26 cellular contexts compared by ENCODE assay signal in genomic region chr13:85095887-85096286, GRCh38.
"Had no signal": no experiment of that assay in that cellular context is flagged by ENCODE, and none has a peak within 500 bp of the region (broad histone marks: within the 10 kb centered on the region; RNA-seq: fewer than 3 reads in every experiment).

No MANE protein-coding gene starts in this region.

- H2AFZ ChIP-seq: hepatocyte had no signal

- H3K4me3 Mint-ChIP-seq: dendritic cell treated with granulocyte-macrophage colony-stimulating factor and Interleukin-4, amounts not matched to agents 40 ng/mL and 50 ng/mL, for 4 days; endodermal cell; naive thymus-derived CD8-positive, alpha-beta T cell; neural crest cell; stimulated activated effector memory CD8-positive, alpha-beta T cell treated with anti-CD3 and anti-CD28 coated beads, Interleukin-12 subunit alpha, Interleukin-12 subunit beta, amount 100 ng/mL, for 72 hours had no signal

- H3K36me3 ChIP-seq: colonic mucosa, esophagus muscularis mucosa, gastroesophageal sphincter, heart left ventricle, left lung, prostate gland, sigmoid colon, stomach, thyroid gland, vagina had no signal

- H3K27me3 ChIP-seq: colonic mucosa, esophagus muscularis mucosa, foreskin keratinocyte, gastroesophageal sphincter, heart left ventricle, hepatocyte, left lung, sigmoid colon, stomach, thyroid gland, vagina had no signal

- H3K27me3 Mint-ChIP-seq: dendritic cell treated with granulocyte-macrophage colony-stimulating factor and Interleukin-4, amounts not matched to agents 40 ng/mL and 50 ng/mL, for 4 days had no signal

- H3K4me1 Mint-ChIP-seq: naive thymus-derived CD8-positive, alpha-beta T cell; neural crest cell; stimulated activated effector memory CD8-positive, alpha-beta T cell treated with anti-CD3 and anti-CD28 coated beads, Interleukin-12 subunit alpha, Interleukin-12 subunit beta, amount 100 ng/mL, for 72 hours had no signal

- H3K36me3 Mint-ChIP-seq: naive thymus-derived CD8-positive, alpha-beta T cell; stimulated activated effector memory CD8-positive, alpha-beta T cell treated with anti-CD3 and anti-CD28 coated beads, Interleukin-12 subunit alpha, Interleukin-12 subunit beta, amount 100 ng/mL, for 72 hours had no signal

- H3K79me2 ChIP-seq: hepatocyte had no signal

- H3K4me1 ChIP-seq: colonic mucosa, esophagus muscularis mucosa, gastroesophageal sphincter, heart left ventricle, left lung, prostate gland, sigmoid colon, stomach, thyroid gland, vagina had no signal

- H3K9me3 ChIP-seq: colonic mucosa, esophagus muscularis mucosa, prostate gland, thyroid gland, vagina had no signal

- H3K27ac ChIP-seq: colonic mucosa, epithelial cell of prostate, esophagus muscularis mucosa, foreskin keratinocyte, gastroesophageal sphincter, heart left ventricle, hepatocyte, left lung, prostate gland, sigmoid colon, stomach, thyroid gland, vagina had no signal

- H3K27ac Mint-ChIP-seq: dendritic cell treated with granulocyte-macrophage colony-stimulating factor and Interleukin-4, amounts not matched to agents 40 ng/mL and 50 ng/mL, for 4 days; endodermal cell; naive thymus-derived CD8-positive, alpha-beta T cell; stimulated activated effector memory CD8-positive, alpha-beta T cell treated with anti-CD3 and anti-CD28 coated beads, Interleukin-12 subunit alpha, Interleukin-12 subunit beta, amount 100 ng/mL, for 72 hours had no signal

- H3K4me3 ChIP-seq: colonic mucosa, esophagus muscularis mucosa, gastroesophageal sphincter, heart left ventricle, hepatocyte, left lung, prostate gland, sigmoid colon, stomach, thyroid gland, vagina had no signal

- DNase-seq: colonic mucosa; effector CD8-positive, alpha-beta T cell; endodermal cell; foreskin keratinocyte; heart left ventricle; left cardiac atrium; left lung; mammary epithelial cell; mesendoderm; naive thymus-derived CD8-positive, alpha-beta T cell; right cardiac atrium; sigmoid colon; stimulated activated CD4-positive, alpha-beta T cell treated with anti-CD3 and anti-CD28 coated beads, Interleukin-2, amount 100 ng/mL, for 24 hours; stimulated activated CD4-positive, alpha-beta T cell treated with anti-CD3 and anti-CD28 coated beads, Interleukin-4, amount 100 ng/mL, for 24 hours; stimulated activated naive CD4-positive, alpha-beta T cell treated with Interleukin-2 at 50 U/mL for 16 hours; stomach; thyroid gland had no signal

- H3K4me2 ChIP-seq: hepatocyte had no signal
